ENCODE assay signal across 1 cellular context in the genomic region with DNA sequence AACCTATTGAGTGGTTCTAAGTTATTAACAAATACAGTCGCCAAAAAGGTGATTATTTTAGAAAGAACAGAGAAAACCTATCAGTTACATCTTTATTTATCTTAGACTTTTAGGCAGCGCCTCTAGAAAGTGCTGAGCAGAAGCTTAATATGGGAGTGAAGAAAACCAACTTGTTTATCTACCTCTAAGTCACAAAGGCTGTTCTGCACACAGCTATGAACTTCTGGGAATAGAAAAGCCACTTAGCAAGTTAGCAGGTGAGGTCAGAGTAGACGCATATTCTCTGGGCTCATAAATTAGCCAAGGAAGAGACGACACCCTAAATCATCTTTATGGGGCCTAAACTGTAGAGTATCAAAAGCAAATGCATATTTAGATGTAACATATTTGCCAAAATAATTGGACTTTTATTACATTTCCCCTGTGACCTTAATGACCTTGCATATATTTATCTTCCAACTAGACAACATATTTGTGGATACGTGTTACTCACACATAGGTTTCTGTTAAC.
TF ChIP-seq lines count a peak whose summit lies in the region.

No MANE protein-coding gene starts in this region.

TF ChIP-seq in K562, 482 proteins besides CTCF, POLR2A, EP300 and RAD21 (continued from another document and continues in another):
- TF ChIP-seq, protein P1, sequence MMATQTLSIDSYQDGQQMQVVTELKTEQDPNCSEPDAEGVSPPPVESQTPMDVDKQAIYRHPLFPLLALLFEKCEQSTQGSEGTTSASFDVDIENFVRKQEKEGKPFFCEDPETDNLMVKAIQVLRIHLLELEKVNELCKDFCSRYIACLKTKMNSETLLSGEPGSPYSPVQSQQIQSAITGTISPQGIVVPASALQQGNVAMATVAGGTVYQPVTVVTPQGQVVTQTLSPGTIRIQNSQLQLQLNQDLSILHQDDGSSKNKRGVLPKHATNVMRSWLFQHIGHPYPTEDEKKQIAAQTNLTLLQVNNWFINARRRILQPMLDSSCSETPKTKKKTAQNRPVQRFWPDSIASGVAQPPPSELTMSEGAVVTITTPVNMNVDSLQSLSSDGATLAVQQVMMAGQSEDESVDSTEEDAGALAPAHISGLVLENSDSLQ (IDR thresholded peaks at IDR 0.05), result 0 out of 2 replicates have a peak, but pooled peaks have one; percentile 8
- TF ChIP-seq MYC (IDR thresholded peaks at IDR 0.05; ENCODE audit: low read depth, low read length) (no peak), MYC (CRISPR knock-in tag; IDR thresholded peaks at IDR 0.05; ENCODE audit: borderline replicate concordance, low read depth) (no peak), SMARCB1 (IDR thresholded peaks at IDR 0.05; ENCODE audit: insufficient read length, low read depth) (no peak), MYBL2 (IDR thresholded peaks at IDR 0.05; ENCODE audit: low read depth) (no peak), MYBL2 (CRISPR knock-in tag; IDR thresholded peaks at IDR 0.05; ENCODE audit: borderline replicate concordance) (no peak), LCOR (CRISPR knock-in tag; IDR thresholded peaks at IDR 0.05) (no peak), ZBTB1 (CRISPR knock-in tag; IDR thresholded peaks at IDR 0.05; ENCODE audit: borderline replicate concordance, low read depth) (no peak), HDAC1 (IDR thresholded peaks at IDR 0.05) (no peak), JUNB (CRISPR knock-in tag; conservative IDR thresholded peaks at IDR 0.05) (no peak), MIER1 (IDR thresholded peaks at IDR 0.05; ENCODE audit: low read depth) (no peak), ZZZ3 (IDR thresholded peaks at IDR 0.05) (no peak), TCF3 (CRISPR knock-in tag; IDR thresholded peaks at IDR 0.05) (no peak), POLR3A (IDR thresholded peaks at IDR 0.05; ENCODE audit: borderline replicate concordance, extremely low read depth, insufficient read depth, insufficient read length) (no peak), RAD51 (IDR thresholded peaks at IDR 0.05; ENCODE audit: borderline replicate concordance, low read depth) (no peak), ESRRA (IDR thresholded peaks at IDR 0.05; ENCODE audit: borderline replicate concordance, low read depth) (peak; percentile 78), KDM5B (IDR thresholded peaks at IDR 0.05; ENCODE audit: insufficient replicate concordance, low read depth, low read length) (no peak), SNRNP70 (optimal IDR thresholded peaks at IDR 0.05; ENCODE audit: low read depth, low read length) (no peak), TAL1 (IDR thresholded peaks at IDR 0.05) (no peak), ETV1 (tag; conservative IDR thresholded peaks at IDR 0.05; ENCODE audit: low read depth) (no peak), BACH1 (tag; IDR thresholded peaks at IDR 0.05) (0 out of 2 replicates have a peak, but pooled peaks have one; percentile 3), PCBP2 (IDR thresholded peaks at IDR 0.05; ENCODE audit: low read depth, low read length, poor library complexity, severe bottlenecking) (no peak), CBX8 (IDR thresholded peaks at IDR 0.05; ENCODE audit: borderline replicate concordance, extremely low read depth, low read depth, low read length, poor library complexity, severe bottlenecking) (no peak), TEAD4 (IDR thresholded peaks at IDR 0.05; ENCODE audit: low read length) (no peak; the same call in 1 of the 2 replicates), TEAD4 (CRISPR knock-in tag; IDR thresholded peaks at IDR 0.05; ENCODE audit: borderline replicate concordance) (no peak), SOX6 (IDR thresholded peaks at IDR 0.05) (no peak; the same call in 1 of the 2 replicates), TBL1XR1 (IDR thresholded peaks at IDR 0.05; ENCODE audit: low read length in 2 of 2) (0 out of 4 replicates have a peak, but pooled peaks of 1 of the 2 experiments have one; percentile 20), ZNF175 (CRISPR knock-in tag; IDR thresholded peaks at IDR 0.05; ENCODE audit: low read depth) (0 out of 2 replicates have a peak, but pooled peaks have one; percentile 10)
- TF ChIP-seq, protein P2, sequence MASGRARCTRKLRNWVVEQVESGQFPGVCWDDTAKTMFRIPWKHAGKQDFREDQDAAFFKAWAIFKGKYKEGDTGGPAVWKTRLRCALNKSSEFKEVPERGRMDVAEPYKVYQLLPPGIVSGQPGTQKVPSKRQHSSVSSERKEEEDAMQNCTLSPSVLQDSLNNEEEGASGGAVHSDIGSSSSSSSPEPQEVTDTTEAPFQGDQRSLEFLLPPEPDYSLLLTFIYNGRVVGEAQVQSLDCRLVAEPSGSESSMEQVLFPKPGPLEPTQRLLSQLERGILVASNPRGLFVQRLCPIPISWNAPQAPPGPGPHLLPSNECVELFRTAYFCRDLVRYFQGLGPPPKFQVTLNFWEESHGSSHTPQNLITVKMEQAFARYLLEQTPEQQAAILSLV (tag; IDR thresholded peaks at IDR 0.05), result no peak
- TF ChIP-seq, protein P3, sequence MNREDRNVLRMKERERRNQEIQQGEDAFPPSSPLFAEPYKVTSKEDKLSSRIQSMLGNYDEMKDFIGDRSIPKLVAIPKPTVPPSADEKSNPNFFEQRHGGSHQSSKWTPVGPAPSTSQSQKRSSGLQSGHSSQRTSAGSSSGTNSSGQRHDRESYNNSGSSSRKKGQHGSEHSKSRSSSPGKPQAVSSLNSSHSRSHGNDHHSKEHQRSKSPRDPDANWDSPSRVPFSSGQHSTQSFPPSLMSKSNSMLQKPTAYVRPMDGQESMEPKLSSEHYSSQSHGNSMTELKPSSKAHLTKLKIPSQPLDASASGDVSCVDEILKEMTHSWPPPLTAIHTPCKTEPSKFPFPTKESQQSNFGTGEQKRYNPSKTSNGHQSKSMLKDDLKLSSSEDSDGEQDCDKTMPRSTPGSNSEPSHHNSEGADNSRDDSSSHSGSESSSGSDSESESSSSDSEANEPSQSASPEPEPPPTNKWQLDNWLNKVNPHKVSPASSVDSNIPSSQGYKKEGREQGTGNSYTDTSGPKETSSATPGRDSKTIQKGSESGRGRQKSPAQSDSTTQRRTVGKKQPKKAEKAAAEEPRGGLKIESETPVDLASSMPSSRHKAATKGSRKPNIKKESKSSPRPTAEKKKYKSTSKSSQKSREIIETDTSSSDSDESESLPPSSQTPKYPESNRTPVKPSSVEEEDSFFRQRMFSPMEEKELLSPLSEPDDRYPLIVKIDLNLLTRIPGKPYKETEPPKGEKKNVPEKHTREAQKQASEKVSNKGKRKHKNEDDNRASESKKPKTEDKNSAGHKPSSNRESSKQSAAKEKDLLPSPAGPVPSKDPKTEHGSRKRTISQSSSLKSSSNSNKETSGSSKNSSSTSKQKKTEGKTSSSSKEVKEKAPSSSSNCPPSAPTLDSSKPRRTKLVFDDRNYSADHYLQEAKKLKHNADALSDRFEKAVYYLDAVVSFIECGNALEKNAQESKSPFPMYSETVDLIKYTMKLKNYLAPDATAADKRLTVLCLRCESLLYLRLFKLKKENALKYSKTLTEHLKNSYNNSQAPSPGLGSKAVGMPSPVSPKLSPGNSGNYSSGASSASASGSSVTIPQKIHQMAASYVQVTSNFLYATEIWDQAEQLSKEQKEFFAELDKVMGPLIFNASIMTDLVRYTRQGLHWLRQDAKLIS (CRISPR knock-in tag; IDR thresholded peaks at IDR 0.05), result 0 out of 2 replicates have a peak, but pooled peaks have one; percentile 2
- TF ChIP-seq, protein P4, sequence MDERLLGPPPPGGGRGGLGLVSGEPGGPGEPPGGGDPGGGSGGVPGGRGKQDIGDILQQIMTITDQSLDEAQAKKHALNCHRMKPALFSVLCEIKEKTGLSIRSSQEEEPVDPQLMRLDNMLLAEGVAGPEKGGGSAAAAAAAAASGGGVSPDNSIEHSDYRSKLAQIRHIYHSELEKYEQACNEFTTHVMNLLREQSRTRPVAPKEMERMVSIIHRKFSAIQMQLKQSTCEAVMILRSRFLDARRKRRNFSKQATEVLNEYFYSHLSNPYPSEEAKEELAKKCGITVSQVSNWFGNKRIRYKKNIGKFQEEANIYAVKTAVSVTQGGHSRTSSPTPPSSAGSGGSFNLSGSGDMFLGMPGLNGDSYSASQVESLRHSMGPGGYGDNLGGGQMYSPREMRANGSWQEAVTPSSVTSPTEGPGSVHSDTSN (CRISPR knock-in tag; IDR thresholded peaks at IDR 0.05; ENCODE audit: low read depth), result no peak
- TF ChIP-seq, protein P4 (tag; conservative IDR thresholded peaks at IDR 0.05; ENCODE audit: low read depth), result peak; percentile 65
- TF ChIP-seq, protein P5, sequence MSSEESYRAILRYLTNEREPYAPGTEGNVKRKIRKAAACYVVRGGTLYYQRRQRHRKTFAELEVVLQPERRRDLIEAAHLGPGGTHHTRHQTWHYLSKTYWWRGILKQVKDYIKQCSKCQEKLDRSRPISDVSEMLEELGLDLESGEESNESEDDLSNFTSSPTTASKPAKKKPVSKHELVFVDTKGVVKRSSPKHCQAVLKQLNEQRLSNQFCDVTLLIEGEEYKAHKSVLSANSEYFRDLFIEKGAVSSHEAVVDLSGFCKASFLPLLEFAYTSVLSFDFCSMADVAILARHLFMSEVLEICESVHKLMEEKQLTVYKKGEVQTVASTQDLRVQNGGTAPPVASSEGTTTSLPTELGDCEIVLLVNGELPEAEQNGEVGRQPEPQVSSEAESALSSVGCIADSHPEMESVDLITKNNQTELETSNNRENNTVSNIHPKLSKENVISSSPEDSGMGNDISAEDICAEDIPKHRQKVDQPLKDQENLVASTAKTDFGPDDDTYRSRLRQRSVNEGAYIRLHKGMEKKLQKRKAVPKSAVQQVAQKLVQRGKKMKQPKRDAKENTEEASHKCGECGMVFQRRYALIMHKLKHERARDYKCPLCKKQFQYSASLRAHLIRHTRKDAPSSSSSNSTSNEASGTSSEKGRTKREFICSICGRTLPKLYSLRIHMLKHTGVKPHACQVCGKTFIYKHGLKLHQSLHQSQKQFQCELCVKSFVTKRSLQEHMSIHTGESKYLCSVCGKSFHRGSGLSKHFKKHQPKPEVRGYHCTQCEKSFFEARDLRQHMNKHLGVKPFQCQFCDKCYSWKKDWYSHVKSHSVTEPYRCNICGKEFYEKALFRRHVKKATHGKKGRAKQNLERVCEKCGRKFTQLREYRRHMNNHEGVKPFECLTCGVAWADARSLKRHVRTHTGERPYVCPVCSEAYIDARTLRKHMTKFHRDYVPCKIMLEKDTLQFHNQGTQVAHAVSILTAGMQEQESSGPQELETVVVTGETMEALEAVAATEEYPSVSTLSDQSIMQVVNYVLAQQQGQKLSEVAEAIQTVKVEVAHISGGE (CRISPR knock-in tag; IDR thresholded peaks at IDR 0.05), result 0 out of 6 replicates have a peak, but pooled peaks of 1 of the 3 experiments have one; percentile 62
- TF ChIP-seq, protein P6, sequence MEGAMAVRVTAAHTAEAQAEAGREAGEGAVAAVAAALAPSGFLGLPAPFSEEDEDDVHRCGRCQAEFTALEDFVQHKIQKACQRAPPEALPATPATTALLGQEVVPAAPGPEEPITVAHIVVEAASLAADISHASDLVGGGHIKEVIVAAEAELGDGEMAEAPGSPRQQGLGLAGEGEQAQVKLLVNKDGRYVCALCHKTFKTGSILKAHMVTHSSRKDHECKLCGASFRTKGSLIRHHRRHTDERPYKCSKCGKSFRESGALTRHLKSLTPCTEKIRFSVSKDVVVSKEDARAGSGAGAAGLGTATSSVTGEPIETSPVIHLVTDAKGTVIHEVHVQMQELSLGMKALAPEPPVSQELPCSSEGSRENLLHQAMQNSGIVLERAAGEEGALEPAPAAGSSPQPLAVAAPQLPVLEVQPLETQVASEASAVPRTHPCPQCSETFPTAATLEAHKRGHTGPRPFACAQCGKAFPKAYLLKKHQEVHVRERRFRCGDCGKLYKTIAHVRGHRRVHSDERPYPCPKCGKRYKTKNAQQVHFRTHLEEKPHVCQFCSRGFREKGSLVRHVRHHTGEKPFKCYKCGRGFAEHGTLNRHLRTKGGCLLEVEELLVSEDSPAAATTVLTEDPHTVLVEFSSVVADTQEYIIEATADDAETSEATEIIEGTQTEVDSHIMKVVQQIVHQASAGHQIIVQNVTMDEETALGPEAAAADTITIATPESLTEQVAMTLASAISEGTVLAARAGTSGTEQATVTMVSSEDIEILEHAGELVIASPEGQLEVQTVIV (CRISPR knock-in tag; IDR thresholded peaks at IDR 0.05; ENCODE audit: borderline replicate concordance), result peak; percentile 79
- TF ChIP-seq, protein P7, sequence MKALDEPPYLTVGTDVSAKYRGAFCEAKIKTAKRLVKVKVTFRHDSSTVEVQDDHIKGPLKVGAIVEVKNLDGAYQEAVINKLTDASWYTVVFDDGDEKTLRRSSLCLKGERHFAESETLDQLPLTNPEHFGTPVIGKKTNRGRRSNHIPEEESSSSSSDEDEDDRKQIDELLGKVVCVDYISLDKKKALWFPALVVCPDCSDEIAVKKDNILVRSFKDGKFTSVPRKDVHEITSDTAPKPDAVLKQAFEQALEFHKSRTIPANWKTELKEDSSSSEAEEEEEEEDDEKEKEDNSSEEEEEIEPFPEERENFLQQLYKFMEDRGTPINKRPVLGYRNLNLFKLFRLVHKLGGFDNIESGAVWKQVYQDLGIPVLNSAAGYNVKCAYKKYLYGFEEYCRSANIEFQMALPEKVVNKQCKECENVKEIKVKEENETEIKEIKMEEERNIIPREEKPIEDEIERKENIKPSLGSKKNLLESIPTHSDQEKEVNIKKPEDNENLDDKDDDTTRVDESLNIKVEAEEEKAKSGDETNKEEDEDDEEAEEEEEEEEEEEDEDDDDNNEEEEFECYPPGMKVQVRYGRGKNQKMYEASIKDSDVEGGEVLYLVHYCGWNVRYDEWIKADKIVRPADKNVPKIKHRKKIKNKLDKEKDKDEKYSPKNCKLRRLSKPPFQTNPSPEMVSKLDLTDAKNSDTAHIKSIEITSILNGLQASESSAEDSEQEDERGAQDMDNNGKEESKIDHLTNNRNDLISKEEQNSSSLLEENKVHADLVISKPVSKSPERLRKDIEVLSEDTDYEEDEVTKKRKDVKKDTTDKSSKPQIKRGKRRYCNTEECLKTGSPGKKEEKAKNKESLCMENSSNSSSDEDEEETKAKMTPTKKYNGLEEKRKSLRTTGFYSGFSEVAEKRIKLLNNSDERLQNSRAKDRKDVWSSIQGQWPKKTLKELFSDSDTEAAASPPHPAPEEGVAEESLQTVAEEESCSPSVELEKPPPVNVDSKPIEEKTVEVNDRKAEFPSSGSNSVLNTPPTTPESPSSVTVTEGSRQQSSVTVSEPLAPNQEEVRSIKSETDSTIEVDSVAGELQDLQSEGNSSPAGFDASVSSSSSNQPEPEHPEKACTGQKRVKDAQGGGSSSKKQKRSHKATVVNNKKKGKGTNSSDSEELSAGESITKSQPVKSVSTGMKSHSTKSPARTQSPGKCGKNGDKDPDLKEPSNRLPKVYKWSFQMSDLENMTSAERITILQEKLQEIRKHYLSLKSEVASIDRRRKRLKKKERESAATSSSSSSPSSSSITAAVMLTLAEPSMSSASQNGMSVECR (CRISPR knock-in tag; IDR thresholded peaks at IDR 0.05), result no peak
- TF ChIP-seq, protein P8, sequence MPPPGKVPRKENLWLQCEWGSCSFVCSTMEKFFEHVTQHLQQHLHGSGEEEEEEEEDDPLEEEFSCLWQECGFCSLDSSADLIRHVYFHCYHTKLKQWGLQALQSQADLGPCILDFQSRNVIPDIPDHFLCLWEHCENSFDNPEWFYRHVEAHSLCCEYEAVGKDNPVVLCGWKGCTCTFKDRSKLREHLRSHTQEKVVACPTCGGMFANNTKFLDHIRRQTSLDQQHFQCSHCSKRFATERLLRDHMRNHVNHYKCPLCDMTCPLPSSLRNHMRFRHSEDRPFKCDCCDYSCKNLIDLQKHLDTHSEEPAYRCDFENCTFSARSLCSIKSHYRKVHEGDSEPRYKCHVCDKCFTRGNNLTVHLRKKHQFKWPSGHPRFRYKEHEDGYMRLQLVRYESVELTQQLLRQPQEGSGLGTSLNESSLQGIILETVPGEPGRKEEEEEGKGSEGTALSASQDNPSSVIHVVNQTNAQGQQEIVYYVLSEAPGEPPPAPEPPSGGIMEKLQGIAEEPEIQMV (tag; conservative IDR thresholded peaks at IDR 0.05; ENCODE audit: low read depth), result 0 out of 2 replicates have a peak, but pooled peaks have one; percentile 19
